In genomic region chr16:52408197-52408845, GRCh38 we compare ENCODE assay signal across 1 cellular context.
TF ChIP-seq lines count a peak whose summit lies in the region.

No MANE protein-coding gene starts in this region.

TF ChIP-seq in HepG2, 621 proteins besides CTCF, POLR2A, EP300 and RAD21 (continued from another document and continues in another):
- no peak for TF ChIP-seq ZNF674 (CRISPR knock-in tag; IDR thresholded peaks at IDR 0.05; ENCODE audit: low read depth)
- no peak for TF ChIP-seq ZFP41 (CRISPR knock-in tag; IDR thresholded peaks at IDR 0.05; ENCODE audit: borderline replicate concordance)
- TF ChIP-seq KLF12 (CRISPR knock-in tag; IDR thresholded peaks at IDR 0.05; ENCODE audit: borderline replicate concordance), result no peak
- no peak for TF ChIP-seq CBX2 (IDR thresholded peaks at IDR 0.05; ENCODE audit: low read depth, low read length)
- no peak for TF ChIP-seq CBX2 (CRISPR knock-in tag; IDR thresholded peaks at IDR 0.05; ENCODE audit: low read depth)
- TF ChIP-seq DMTF1 (CRISPR knock-in tag; IDR thresholded peaks at IDR 0.05), result no peak
- TF ChIP-seq PLRG1 (conservative IDR thresholded peaks at IDR 0.05), result no peak
- TF ChIP-seq ZNF850 (CRISPR knock-in tag; conservative IDR thresholded peaks at IDR 0.05), result no peak
- peak; percentile 63; the same call in 1 of the 2 replicates for TF ChIP-seq PITX1 (CRISPR knock-in tag; IDR thresholded peaks at IDR 0.05)
- TF ChIP-seq SNAI1 (CRISPR knock-in tag; IDR thresholded peaks at IDR 0.05; ENCODE audit: borderline replicate concordance), result no peak
- TF ChIP-seq ZNF891 (CRISPR knock-in tag; IDR thresholded peaks at IDR 0.05), result no peak
- no peak for TF ChIP-seq ZHX1 (CRISPR knock-in tag; IDR thresholded peaks at IDR 0.05; ENCODE audit: low read depth)
- TF ChIP-seq ZBTB42 (CRISPR knock-in tag; IDR thresholded peaks at IDR 0.05), result no peak
- peak; percentile 45; the same call in 1 of the 2 replicates for TF ChIP-seq IRF2 (CRISPR knock-in tag; IDR thresholded peaks at IDR 0.05)
- no peak for TF ChIP-seq ZNF781 (CRISPR knock-in tag; IDR thresholded peaks at IDR 0.05; ENCODE audit: borderline replicate concordance, not compliant biosample characterization)
- peak; percentile 91; the same call in 1 of the 2 replicates for TF ChIP-seq ZBTB34 (CRISPR knock-in tag; IDR thresholded peaks at IDR 0.05)
- TF ChIP-seq STAT6 (CRISPR knock-in tag; IDR thresholded peaks at IDR 0.05; ENCODE audit: borderline replicate concordance), result peak; percentile 23; the same call in 1 of the 2 replicates
- no peak for TF ChIP-seq ZNF678 (CRISPR knock-in tag; IDR thresholded peaks at IDR 0.05)
- no peak for TF ChIP-seq MATR3 (CRISPR knock-in tag; IDR thresholded peaks at IDR 0.05)
- TF ChIP-seq MTA3 (CRISPR knock-in tag; IDR thresholded peaks at IDR 0.05), result no peak
- no peak for TF ChIP-seq MXD4 (CRISPR knock-in tag; IDR thresholded peaks at IDR 0.05)
- no peak for TF ChIP-seq ZNF549 (CRISPR knock-in tag; IDR thresholded peaks at IDR 0.05)
- no peak for TF ChIP-seq CREBL2 (CRISPR knock-in tag; IDR thresholded peaks at IDR 0.05; ENCODE audit: borderline replicate concordance)
- TF ChIP-seq HMGXB3 (CRISPR knock-in tag; IDR thresholded peaks at IDR 0.05; ENCODE audit: borderline replicate concordance), result 0 out of 2 replicates have a peak, but pooled peaks have one; percentile 40
- no peak for TF ChIP-seq HNRNPK (IDR thresholded peaks at IDR 0.05; ENCODE audit: low read depth, low read length, poor library complexity, severe bottlenecking)
- no peak for TF ChIP-seq MAFF (IDR thresholded peaks at IDR 0.05; ENCODE audit: low read depth, low read length)
- no peak for TF ChIP-seq ATF6 (CRISPR knock-in tag; conservative IDR thresholded peaks at IDR 0.05)
- TF ChIP-seq ZNF766 (CRISPR knock-in tag; IDR thresholded peaks at IDR 0.05; ENCODE audit: borderline replicate concordance), result no peak
- no peak for TF ChIP-seq UBTF (CRISPR knock-in tag; IDR thresholded peaks at IDR 0.05)
- TF ChIP-seq ZZZ3 (CRISPR knock-in tag; IDR thresholded peaks at IDR 0.05; ENCODE audit: borderline replicate concordance), result no peak; the same call in 1 of the 2 replicates
- no peak for TF ChIP-seq ZNF839 (CRISPR knock-in tag; IDR thresholded peaks at IDR 0.05; ENCODE audit: borderline replicate concordance)
- TF ChIP-seq RNF219 (CRISPR knock-in tag; IDR thresholded peaks at IDR 0.05), result peak; percentile 84; the same call in 1 of the 2 replicates
- TF ChIP-seq MXI1 (IDR thresholded peaks at IDR 0.05; ENCODE audit: borderline replicate concordance, low read depth, low read length), result peak; percentile 10; the same call in 1 of the 3 replicates
- TF ChIP-seq ZEB1 (IDR thresholded peaks at IDR 0.05; ENCODE audit: insufficient replicate concordance, low read depth), result peak; percentile 74
- TF ChIP-seq CCDC6 (CRISPR knock-in tag; IDR thresholded peaks at IDR 0.05), result peak; percentile 72; the same call in 1 of the 2 replicates
- TF ChIP-seq NRL (CRISPR knock-in tag; IDR thresholded peaks at IDR 0.05; ENCODE audit: borderline replicate concordance), result no peak
- TF ChIP-seq TIGD3 (CRISPR knock-in tag; IDR thresholded peaks at IDR 0.05; ENCODE audit: borderline replicate concordance), result no peak
